Comparison of ENCODE assay signal across 16 cellular contexts in genomic region chr1:91757760-91758545, GRCh38.
DNase-seq lines count a peak whose midpoint lies in the region; ATAC-seq, FAIRE-seq and TF ChIP-seq lines count a peak whose summit lies in the region.
"Had no signal": no experiment of that assay in that cellular context is flagged by ENCODE, and none has a peak within 500 bp of the region (broad histone marks: within the 10 kb centered on the region; RNA-seq: fewer than 3 reads in every experiment).

No MANE protein-coding gene starts in this region.

- H3K4me2 ChIP-seq in HepG2 (ENCODE audit: low read depth, low read length) (no peak overlapping the region), smooth muscle cell (peak overlapping the region; percentile 52)

- H3K9me3 Mint-ChIP-seq in central memory CD8-positive, alpha-beta T cell, result no peaks in the 10 kb centered on the region
- H3K9me3 Mint-ChIP-seq: activated B cell treated with CpG ODN at 0.5 μM for 24 hours; activated naive CD4-positive, alpha-beta T cell treated with anti-CD3 and anti-CD28 coated beads, Interleukin-2, amount 10 ng/mL, durations not matched to agents 7 days and 5 days had no signal

- H3K36me3 ChIP-seq in HepG2 (replicated peaks in 1 of 2; ENCODE audit: control insufficient read depth in 1 of 2, insufficient read depth in 2 of 2, low read length in 2 of 2) (peaks cover 20 to 65% of the 10 kb centered on the region in 2 experiments), smooth muscle cell (ENCODE audit: low read depth) (no peaks in the 10 kb centered on the region)

- no peaks in the 10 kb centered on the region for H3K27me3 Mint-ChIP-seq in central memory CD8-positive, alpha-beta T cell
- H3K27me3 Mint-ChIP-seq: activated B cell treated with CpG ODN at 0.5 μM for 24 hours; activated naive CD4-positive, alpha-beta T cell treated with anti-CD3 and anti-CD28 coated beads, Interleukin-2, amount 10 ng/mL, durations not matched to agents 7 days and 5 days had no signal

- TF ChIP-seq EP300 in HepG2 (IDR thresholded peaks at IDR 0.05; ENCODE audit: low read depth in 2 of 2, low read length in 2 of 2) (no peak), HepG2 (CRISPR knock-in tag; IDR thresholded peaks at IDR 0.05; ENCODE audit: borderline replicate concordance) (no peak)

- peaks cover 50% of the 10 kb centered on the region for H3K4me1 Mint-ChIP-seq in central memory CD8-positive, alpha-beta T cell
- H3K4me1 Mint-ChIP-seq: activated B cell treated with CpG ODN at 0.5 μM for 24 hours had no signal

- no peak for FAIRE-seq in HepG2 (lab: Jason Lieb, UNC)
- FAIRE-seq: GM12878 had no signal

- POLR2A ChIA-PET in HepG2 (lab: Yijun Ruan, JAX), result no interaction called here

- DNase-seq in GM03348 (ENCODE audit: low spot score) (peak; percentile 77), HepG2 (ENCODE audit: low spot score) (no peak), smooth muscle cell (lab: John Stamatoyannopoulos, UW; ENCODE audit: unreplicated experiment) (no peak), SKM-1 (lab: John Stamatoyannopoulos, UW; ENCODE audit: unreplicated experiment) (no peak), HuH-7.5 (ENCODE audit: low spot score) (no peak)
- DNase-seq in central memory CD8-positive, alpha-beta T cell (ENCODE audit: low spot score in 2 of 2), result no peak
- DNase-seq in activated CD4-positive, alpha-beta T cell treated with anti-CD3 and anti-CD28 coated beads, Interleukin-2, amount 50 U/mL, for 4 hours, result no peak
- DNase-seq: activated B cell treated with CpG ODN at 0.5 μM for 24 hours; activated naive CD4-positive, alpha-beta T cell treated with anti-CD3 and anti-CD28 coated beads, Interleukin-2, amount 10 ng/mL, durations not matched to agents 7 days and 5 days; C1 segment of cervical spinal cord; hypothalamus; KBM-7; NCI-H1436 treated with DMSO at 0.1 percent for 48 hours; NCI-H524 had no signal

- H3K9me3 ChIP-seq in HepG2 (ENCODE audit: low read length) (no peaks in the 10 kb centered on the region), smooth muscle cell (replicated peaks; ENCODE audit: low read depth) (no peaks in the 10 kb centered on the region)

- intact Hi-C loops in HepG2 (cut with micrococcal nuclease; ENCODE audit: unreplicated experiment), result no loop called here

- peak overlapping the region; percentile 35 for H3K27ac Mint-ChIP-seq in central memory CD8-positive, alpha-beta T cell (ENCODE audit: low read depth)
- H3K27ac Mint-ChIP-seq: activated B cell treated with CpG ODN at 0.5 μM for 24 hours; activated naive CD4-positive, alpha-beta T cell treated with anti-CD3 and anti-CD28 coated beads, Interleukin-2, amount 10 ng/mL, durations not matched to agents 7 days and 5 days had no signal

- CTCF ChIA-PET in HepG2 (lab: Yijun Ruan, JAX; ENCODE audit: low intra/inter-chr PET ratio, low total read pairs), result no interaction called here

- no peak overlapping the region for H3K4me3 Mint-ChIP-seq in central memory CD8-positive, alpha-beta T cell
- H3K4me3 Mint-ChIP-seq: activated B cell treated with CpG ODN at 0.5 μM for 24 hours; activated naive CD4-positive, alpha-beta T cell treated with anti-CD3 and anti-CD28 coated beads, Interleukin-2, amount 10 ng/mL, durations not matched to agents 7 days and 5 days had no signal

- BruUV-seq in HepG2 (replicated peaks; lab: Mats Ljungman, UMichigan), result no TSS peak

- no peak for TF ChIP-seq CTCF in HepG2 (CRISPR knock-in tag; IDR thresholded peaks at IDR 0.05)
- TF ChIP-seq CTCF in smooth muscle cell (IDR thresholded peaks at IDR 0.05; ENCODE audit: borderline replicate concordance, insufficient read depth, poor library complexity, severe bottlenecking), result no peak

- H3K4me1 ChIP-seq in HepG2 (ENCODE audit: insufficient read depth, low read length) (peaks cover 45% of the 10 kb centered on the region), smooth muscle cell (ENCODE audit: low read depth) (peaks cover 29% of the 10 kb centered on the region)

- H3K9ac ChIP-seq in HepG2 (ENCODE audit: insufficient read depth, low read depth, low read length), result no peak overlapping the region
- H3K9ac ChIP-seq in smooth muscle cell (ENCODE audit: low read depth), result no peak overlapping the region

- no peak for TF ChIP-seq RAD21 in HepG2 (CRISPR knock-in tag; IDR thresholded peaks at IDR 0.05)

- H3K27ac ChIP-seq in HepG2 (ENCODE audit: extremely low read length, insufficient read depth, low read length) (no peak overlapping the region), smooth muscle cell (ENCODE audit: low read depth) (peak overlapping the region; percentile 25)

- peaks cover 20% of the 10 kb centered on the region for H3K36me3 Mint-ChIP-seq in central memory CD8-positive, alpha-beta T cell (ENCODE audit: insufficient read depth)

- no peak for TF ChIP-seq POLR2A in HepG2 (IDR thresholded peaks at IDR 0.05; ENCODE audit: insufficient read depth in 1 of 2, low read depth in 2 of 2, low read length in 2 of 2)

- H3K4me3 ChIP-seq in HepG2 (replicated peaks in 1 of 3; ENCODE audit: insufficient read depth in 1 of 3, low read depth in 2 of 3, low read length in 3 of 3) (no peak overlapping the region), smooth muscle cell (no peak overlapping the region)
- H3K4me3 ChIP-seq: GM12878 had no signal

- H2AFZ ChIP-seq in HepG2 (ENCODE audit: low read length) (no peak overlapping the region), smooth muscle cell (ENCODE audit: low read depth) (no peak overlapping the region)

- WGBS in HepG2 (ENCODE audit: low lambda C conversion rate), result 98% methylated on average over 7 of the region's 8 CpGs
- WGBS in smooth muscle cell (ENCODE audit: low lambda C conversion rate), result 40% methylated on average over 8 of the region's 8 CpGs

- H3K27me3 ChIP-seq in HepG2 (ENCODE audit: control insufficient read depth in 1 of 2, insufficient read depth in 2 of 2, low read length in 2 of 2) (no peaks in the 10 kb centered on the region), smooth muscle cell (ENCODE audit: low read depth) (no peaks in the 10 kb centered on the region)

- H3K79me2 ChIP-seq in HepG2 (ENCODE audit: insufficient read depth, low read length) (peaks cover 46% of the 10 kb centered on the region), smooth muscle cell (ENCODE audit: low read depth) (peaks cover 35% of the 10 kb centered on the region)

- peaks cover 2% of the 10 kb centered on the region; the same call in 1 of the 2 replicates for H4K20me1 ChIP-seq in HepG2 (ENCODE audit: insufficient read depth, low read length)
- no peaks in the 10 kb centered on the region for H4K20me1 ChIP-seq in smooth muscle cell (ENCODE audit: low read depth)

- in situ Hi-C loops in HepG2 (cut with HindIII; ENCODE audit: extremely low pct_ligation_motif_present, low pct_unique_long_range_greater_than_20kb), result no loop called here

- H3F3A ChIP-seq in smooth muscle cell (ENCODE audit: low read depth), result peaks cover 9% of the 10 kb centered on the region

- no peak for ATAC-seq in central memory CD8-positive, alpha-beta T cell (replicated peaks; ENCODE audit: extremely low read depth, poor library complexity, severe bottlenecking)
- ATAC-seq in HepG2 (no peak), GM18861 (IDR thresholded peaks at IDR 0.05; ENCODE audit: unreplicated experiment) (no peak)
- ATAC-seq: GM12878 had no signal

TF ChIP-seq in HepG2, 621 proteins besides CTCF, POLR2A, EP300 and RAD21:
- TF ChIP-seq POLR2AphosphoS2 (IDR thresholded peaks at IDR 0.05; ENCODE audit: low read depth, low read length) (no peak), CAMTA2 (CRISPR knock-in tag; IDR thresholded peaks at IDR 0.05; ENCODE audit: borderline replicate concordance) (no peak), POLR2G (IDR thresholded peaks at IDR 0.05; ENCODE audit: low read depth, low read length) (peak; percentile 45; the same call in 1 of the 2 replicates), NFE2L1 (CRISPR knock-in tag; IDR thresholded peaks at IDR 0.05; ENCODE audit: borderline replicate concordance) (no peak), BHLHE40 (IDR thresholded peaks at IDR 0.05; ENCODE audit: low read length) (no peak), CC2D1A (CRISPR knock-in tag; IDR thresholded peaks at IDR 0.05) (no peak)
